8 cellular contexts compared by ENCODE assay signal in the genomic region with DNA sequence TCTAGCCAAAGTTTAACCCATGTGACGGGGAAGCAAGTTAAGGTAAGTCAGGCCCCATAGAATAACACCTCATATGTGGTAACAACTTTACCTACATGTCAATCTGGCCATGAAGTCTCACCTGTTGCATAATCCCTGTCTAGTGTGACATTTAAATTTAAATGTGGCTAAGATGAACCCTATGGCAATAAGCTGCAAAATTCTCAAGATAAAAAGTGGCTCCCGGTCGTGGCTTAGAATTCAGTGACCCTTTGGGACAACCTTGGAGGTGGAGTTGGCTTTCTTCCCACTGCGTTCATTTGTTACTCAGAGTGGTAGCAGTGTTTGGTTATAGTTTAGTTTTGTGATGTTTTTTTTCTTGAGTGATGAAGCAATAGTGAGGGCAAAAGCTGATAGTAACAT.
A peak's percentile ranks its signal among the peaks of the same experiment; 100 is the strongest.
DNase-seq lines count a peak whose midpoint lies in the region; ATAC-seq, FAIRE-seq and TF ChIP-seq lines count a peak whose summit lies in the region.

No MANE protein-coding gene starts in this region.

- H3K4me1 ChIP-seq in astrocyte (ENCODE audit: insufficient read depth, low read length): peaks cover 26% of the 10 kb centered on the region
- H3K4me1 ChIP-seq in tibial artery: peaks cover 0 to 71% (median 30%) of the 10 kb centered on the region in 4 donors

- H3K36me3 Mint-ChIP-seq in activated CD4-positive, alpha-beta T cell treated with anti-CD3 and anti-CD28 coated beads, Interleukin-2, amount 10 ng/mL, durations not matched to agents 24 days and 14 days (ENCODE audit: low read depth): peaks cover 35% of the 10 kb centered on the region
- H3K36me3 Mint-ChIP-seq in astrocyte (ENCODE audit: low read depth, unreplicated experiment): peaks cover 5% of the 10 kb centered on the region

- H3K36me3 ChIP-seq in astrocyte (ENCODE audit: insufficient read depth, low read length) (no peaks in the 10 kb centered on the region), tibial artery (no peaks in the 10 kb centered on the region)

- intact Hi-C loops in activated CD4-positive, alpha-beta T cell treated with anti-CD3 and anti-CD28 coated beads, Interleukin-2, amount 10 ng/mL, durations not matched to agents 24 days and 14 days (cut with micrococcal nuclease): loop anchor here (1.0 kb wide), 3 partner anchors 53 to 90 kb away; no protein-coding TSS in a partner anchor
- intact Hi-C loops in tibial artery (cut with DNase I; ENCODE audit: low total_unique reads): loop anchor here (10.0 kb wide), 1 partner anchor 87 kb away; a partner anchor contains a TSS

- H3K4me3 Mint-ChIP-seq in activated CD4-positive, alpha-beta T cell treated with anti-CD3 and anti-CD28 coated beads, Interleukin-2, amount 10 ng/mL, durations not matched to agents 24 days and 14 days: peak overlapping the region; percentile 77
- H3K4me3 Mint-ChIP-seq in astrocyte (ENCODE audit: unreplicated experiment): no peak overlapping the region

- H3K4me2 ChIP-seq in astrocyte (ENCODE audit: low read length): peak overlapping the region; percentile 81

- no peak overlapping the region for H2AFZ ChIP-seq in astrocyte (ENCODE audit: low read depth, low read length)

- peak; percentile 75 for DNase-seq in activated CD4-positive, alpha-beta T cell treated with anti-CD3 and anti-CD28 coated beads, Interleukin-2, amount 10 ng/mL, durations not matched to agents 24 days and 14 days
- no peak for DNase-seq in activated CD4-positive, alpha-beta T cell treated with anti-CD3 and anti-CD28 coated beads for 48 hours
- DNase-seq in astrocyte (ENCODE audit: low read depth) (peak; percentile 49), left lobe of liver (ENCODE audit: low spot score) (no peak), tibial artery (no peak), NCI-H2227 (lab: John Stamatoyannopoulos, UW; ENCODE audit: unreplicated experiment) (no peak)

- H3K4me1 Mint-ChIP-seq in activated CD4-positive, alpha-beta T cell treated with anti-CD3 and anti-CD28 coated beads, Interleukin-2, amount 10 ng/mL, durations not matched to agents 24 days and 14 days: peaks cover 70% of the 10 kb centered on the region
- H3K4me1 Mint-ChIP-seq in astrocyte (ENCODE audit: low read depth, unreplicated experiment): peaks cover 26% of the 10 kb centered on the region

- ATAC-seq in left lobe of liver (peak; percentile 72), GM21786 (IDR thresholded peaks at IDR 0.05; ENCODE audit: unreplicated experiment) (no peak), HG02571 (IDR thresholded peaks at IDR 0.05; ENCODE audit: unreplicated experiment) (no peak)

- H3K9ac ChIP-seq in astrocyte (ENCODE audit: low read length): peak overlapping the region; percentile 6

- TF ChIP-seq CTCF in astrocyte (IDR thresholded peaks at IDR 0.05; ENCODE audit: insufficient read depth, low read depth, low read length): no peak
- TF ChIP-seq CTCF in tibial artery (IDR thresholded peaks at IDR 0.05): no peak

- no peaks in the 10 kb centered on the region for H3K9me3 ChIP-seq in astrocyte (ENCODE audit: insufficient read depth, low read depth, low read length)
- H3K9me3 ChIP-seq in tibial artery: no peaks in the 10 kb centered on the region

- no peak for FAIRE-seq in astrocyte (lab: Jason Lieb, UNC)

- peak overlapping the region; percentile 93 for H3K27ac Mint-ChIP-seq in activated CD4-positive, alpha-beta T cell treated with anti-CD3 and anti-CD28 coated beads, Interleukin-2, amount 10 ng/mL, durations not matched to agents 24 days and 14 days
- peak overlapping the region; percentile 59 for H3K27ac Mint-ChIP-seq in astrocyte (ENCODE audit: unreplicated experiment)

- H3K27me3 Mint-ChIP-seq in activated CD4-positive, alpha-beta T cell treated with anti-CD3 and anti-CD28 coated beads, Interleukin-2, amount 10 ng/mL, durations not matched to agents 24 days and 14 days: no peaks in the 10 kb centered on the region
- no peaks in the 10 kb centered on the region for H3K27me3 Mint-ChIP-seq in astrocyte (ENCODE audit: low read depth, unreplicated experiment)

- H3K27ac ChIP-seq in astrocyte (ENCODE audit: low read depth, low read length) (peak overlapping the region; percentile 65), tibial artery (peak overlapping the region; percentile 66 to 69)

- H3K9me3 Mint-ChIP-seq in activated CD4-positive, alpha-beta T cell treated with anti-CD3 and anti-CD28 coated beads, Interleukin-2, amount 10 ng/mL, durations not matched to agents 24 days and 14 days: peaks cover 2% of the 10 kb centered on the region
- H3K9me3 Mint-ChIP-seq in astrocyte (ENCODE audit: unreplicated experiment): no peaks in the 10 kb centered on the region

- H3K27me3 ChIP-seq in astrocyte (ENCODE audit: insufficient read depth, low read length) (no peaks in the 10 kb centered on the region), tibial artery (no peaks in the 10 kb centered on the region)

- H3K4me3 ChIP-seq in astrocyte (ENCODE audit: insufficient read depth, low read depth, low read length) (no peak overlapping the region), tibial artery (peak overlapping the region; percentile 25 to 36)

- H3K79me2 ChIP-seq in astrocyte (ENCODE audit: insufficient read depth, low read length): peaks cover 24% of the 10 kb centered on the region

- H4K20me1 ChIP-seq in astrocyte (ENCODE audit: insufficient read depth, low read length): peaks cover 13% of the 10 kb centered on the region

Comparison
In these comparisons a context has a peak if more than half of its experiments do, and no peak if none do; other contexts are left out.
1. DNase-seq: peak in activated CD4-positive, alpha-beta T cell treated with anti-CD3 and anti-CD28 coated beads, Interleukin-2, amount 10 ng/mL, durations not matched to agents 24 days and 14 days (single experiment) and astrocyte (single experiment); none in activated CD4-positive, alpha-beta T cell treated with anti-CD3 and anti-CD28 coated beads for 48 hours (single experiment), left lobe of liver (single experiment), tibial artery (0 of 2) and NCI-H2227 (single experiment).